Comparison of ENCODE assay signal across 1 cellular context in the genomic region with DNA sequence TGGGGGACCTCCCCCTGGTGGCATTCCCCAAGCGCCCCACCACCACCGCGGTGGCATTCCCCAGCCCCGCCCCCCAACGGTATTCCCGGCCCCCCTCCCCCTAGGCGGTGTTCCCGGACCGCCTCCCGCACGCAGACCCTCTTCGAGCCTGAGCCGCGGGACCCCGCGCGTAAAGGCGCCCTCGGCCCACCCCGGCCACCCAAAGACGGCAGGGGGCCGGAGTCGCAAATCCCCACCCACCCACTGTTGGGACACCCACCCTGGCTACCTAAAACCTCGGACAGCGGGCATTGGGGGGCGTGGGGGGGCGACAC.
TF ChIP-seq lines count a peak whose summit lies in the region.

No MANE protein-coding gene starts in this region.

TF ChIP-seq in IMR-90, 13 proteins besides CTCF, POLR2A, EP300 and RAD21 (continued from another document):
- TF ChIP-seq, protein P1, sequence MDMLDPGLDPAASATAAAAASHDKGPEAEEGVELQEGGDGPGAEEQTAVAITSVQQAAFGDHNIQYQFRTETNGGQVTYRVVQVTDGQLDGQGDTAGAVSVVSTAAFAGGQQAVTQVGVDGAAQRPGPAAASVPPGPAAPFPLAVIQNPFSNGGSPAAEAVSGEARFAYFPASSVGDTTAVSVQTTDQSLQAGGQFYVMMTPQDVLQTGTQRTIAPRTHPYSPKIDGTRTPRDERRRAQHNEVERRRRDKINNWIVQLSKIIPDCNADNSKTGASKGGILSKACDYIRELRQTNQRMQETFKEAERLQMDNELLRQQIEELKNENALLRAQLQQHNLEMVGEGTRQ (IDR thresholded peaks at IDR 0.05; ENCODE audit: low read depth, low read length): no peak
- no peak for TF ChIP-seq MAFK (IDR thresholded peaks at IDR 0.05; ENCODE audit: low read depth, low read length)
- TF ChIP-seq, protein P2, sequence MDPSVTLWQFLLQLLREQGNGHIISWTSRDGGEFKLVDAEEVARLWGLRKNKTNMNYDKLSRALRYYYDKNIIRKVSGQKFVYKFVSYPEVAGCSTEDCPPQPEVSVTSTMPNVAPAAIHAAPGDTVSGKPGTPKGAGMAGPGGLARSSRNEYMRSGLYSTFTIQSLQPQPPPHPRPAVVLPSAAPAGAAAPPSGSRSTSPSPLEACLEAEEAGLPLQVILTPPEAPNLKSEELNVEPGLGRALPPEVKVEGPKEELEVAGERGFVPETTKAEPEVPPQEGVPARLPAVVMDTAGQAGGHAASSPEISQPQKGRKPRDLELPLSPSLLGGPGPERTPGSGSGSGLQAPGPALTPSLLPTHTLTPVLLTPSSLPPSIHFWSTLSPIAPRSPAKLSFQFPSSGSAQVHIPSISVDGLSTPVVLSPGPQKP (IDR thresholded peaks at IDR 0.05; ENCODE audit: borderline replicate concordance, low read depth, low read length): no peak
- TF ChIP-seq MAZ (IDR thresholded peaks at IDR 0.05; ENCODE audit: borderline replicate concordance, low read depth, low read length): no peak
- no peak for TF ChIP-seq FOS (IDR thresholded peaks at IDR 0.05; ENCODE audit: low read depth, low read length)
- TF ChIP-seq SMC3 (IDR thresholded peaks at IDR 0.05; ENCODE audit: low read depth, low read length): no peak
